ENCODE assay signal across 18 cellular contexts in genomic region chr5:82985763-82986162, GRCh38.
DNase-seq lines count a peak whose midpoint lies in the region; ATAC-seq and TF ChIP-seq lines count a peak whose summit lies in the region.
"Had no signal": no experiment of that assay in that cellular context is flagged by ENCODE, and none has a peak within 500 bp of the region (broad histone marks: within the 10 kb centered on the region; RNA-seq: fewer than 3 reads in every experiment).

No MANE protein-coding gene starts in this region.

- peak; percentile 8 for DNase-seq in DMS53 (lab: John Stamatoyannopoulos, UW)
- DNase-seq in DMS53 treated with DMSO at 0.1 percent for 48 hours (lab: John Stamatoyannopoulos, UW; ENCODE audit: unreplicated experiment), result no peak
- DNase-seq in glutamatergic neuron, result no peak
- no peak for DNase-seq in smooth muscle cell (lab: John Stamatoyannopoulos, UW; ENCODE audit: unreplicated experiment)
- no peak for DNase-seq in right atrium auricular region (ENCODE audit: low spot score)
- no peak for DNase-seq in activated naive CD4-positive, alpha-beta T cell (lab: John Stamatoyannopoulos, UW)
- DNase-seq: BE2C; Calu3; CD4-positive, alpha-beta T cell; DMS79; KG1; NCI-H1048; NCI-H345; NK-92 treated with Interleukin-12 subunit alpha and Interleukin-12 subunit beta, amount 100 ng/mL, for 24 hours; SJCRH30 had no signal

- H3K9me3 ChIP-seq in smooth muscle cell (replicated peaks; ENCODE audit: low read depth) (no peaks in the 10 kb centered on the region), right atrium auricular region (no peaks in the 10 kb centered on the region)
- H3K9me3 ChIP-seq: BE2C, SJCRH30 had no signal

- no peaks in the 10 kb centered on the region for H3K79me2 ChIP-seq in smooth muscle cell (ENCODE audit: low read depth)

- no peaks in the 10 kb centered on the region for H3K36me3 ChIP-seq in smooth muscle cell (ENCODE audit: low read depth)
- H3K36me3 ChIP-seq in right atrium auricular region, result no peaks in the 10 kb centered on the region
- H3K36me3 ChIP-seq: BE2C, SJCRH30 had no signal

- no peaks in the 10 kb centered on the region for H3K4me1 ChIP-seq in smooth muscle cell (ENCODE audit: low read depth)
- H3K4me1 ChIP-seq in right atrium auricular region, result no peaks in the 10 kb centered on the region

- peaks cover 15% of the 10 kb centered on the region for H3K4me1 Mint-ChIP-seq in glutamatergic neuron (ENCODE audit: low read depth, unreplicated experiment)

- H2AFZ ChIP-seq in smooth muscle cell (ENCODE audit: low read depth), result peak overlapping the region; percentile 44

- peaks cover 1% of the 10 kb centered on the region for H3K9me3 Mint-ChIP-seq in glutamatergic neuron (ENCODE audit: unreplicated experiment)
- H3K9me3 Mint-ChIP-seq: CD4-positive, alpha-beta T cell had no signal

- H3K27me3 ChIP-seq in smooth muscle cell (ENCODE audit: low read depth), result no peaks in the 10 kb centered on the region
- no peaks in the 10 kb centered on the region for H3K27me3 ChIP-seq in right atrium auricular region
- H3K27me3 ChIP-seq: BE2C, SJCRH30 had no signal

- no peak overlapping the region for H3K4me2 ChIP-seq in smooth muscle cell

- ATAC-seq in HG03354 (IDR thresholded peaks at IDR 0.05; ENCODE audit: poor library complexity, severe bottlenecking, unreplicated experiment), result peak; percentile 40
- ATAC-seq in GM21423 (IDR thresholded peaks at IDR 0.05; ENCODE audit: unreplicated experiment), result no peak

- H3F3A ChIP-seq in smooth muscle cell (ENCODE audit: low read depth), result no peaks in the 10 kb centered on the region

- WGBS in smooth muscle cell (ENCODE audit: low lambda C conversion rate), result 62% methylated on average over 2 of the region's 2 CpGs

- H3K4me3 Mint-ChIP-seq in glutamatergic neuron (ENCODE audit: unreplicated experiment), result no peak overlapping the region
- H3K4me3 Mint-ChIP-seq: CD4-positive, alpha-beta T cell had no signal

- H3K27ac Mint-ChIP-seq in glutamatergic neuron (ENCODE audit: unreplicated experiment), result peak overlapping the region; percentile 77
- H3K27ac Mint-ChIP-seq: CD4-positive, alpha-beta T cell had no signal

- no peak overlapping the region for H3K9ac ChIP-seq in smooth muscle cell (ENCODE audit: low read depth)

- H3K4me3 ChIP-seq in smooth muscle cell, result no peak overlapping the region
- no peak overlapping the region for H3K4me3 ChIP-seq in right atrium auricular region
- H3K4me3 ChIP-seq: SJCRH30 had no signal

- H3K27ac ChIP-seq in smooth muscle cell (ENCODE audit: low read depth) (no peak overlapping the region), right atrium auricular region (no peak overlapping the region)
- H3K27ac ChIP-seq: 22Rv1, SJCRH30 had no signal

- no peaks in the 10 kb centered on the region for H3K36me3 Mint-ChIP-seq in glutamatergic neuron (ENCODE audit: unreplicated experiment)

- H4K20me1 ChIP-seq in smooth muscle cell (ENCODE audit: low read depth), result no peaks in the 10 kb centered on the region

- H3K27me3 Mint-ChIP-seq in glutamatergic neuron (ENCODE audit: unreplicated experiment), result no peaks in the 10 kb centered on the region
- H3K27me3 Mint-ChIP-seq: CD4-positive, alpha-beta T cell had no signal

- TF ChIP-seq CTCF in glutamatergic neuron (IDR thresholded peaks at IDR 0.05; ENCODE audit: partially characterized antibody, unreplicated experiment), result no peak
- TF ChIP-seq CTCF in smooth muscle cell (IDR thresholded peaks at IDR 0.05; ENCODE audit: borderline replicate concordance, insufficient read depth, poor library complexity, severe bottlenecking), result no peak
- no peak for TF ChIP-seq CTCF in right atrium auricular region (IDR thresholded peaks at IDR 0.05)
